In genomic region chrX:53317365-53318069, GRCh38 we compare ENCODE assay signal across 8 cellular contexts. TPM values are rescaled to one million over a fixed set of nuclear protein-coding genes. Genes with fewer than 3 reads are reported as not detected.
DNase-seq lines count a peak whose midpoint lies in the region; ATAC-seq and TF ChIP-seq lines count a peak whose summit lies in the region.

No MANE protein-coding gene starts in this region.

- TF ChIP-seq CTCF in GM10248 (IDR thresholded peaks at IDR 0.05; ENCODE audit: control extremely low read depth, extremely low read depth, low read depth, missing control alignments) (peak; percentile 71), mesothelial cell of epicardium (IDR thresholded peaks at IDR 0.05; ENCODE audit: unreplicated experiment) (peak; percentile 59)

- H3K27me3 Mint-ChIP-seq in mesothelial cell of epicardium (ENCODE audit: low read depth) = peaks cover 33% of the 10 kb centered on the region

- ATAC-seq in HG02571 (IDR thresholded peaks at IDR 0.05; ENCODE audit: unreplicated experiment) (peak; percentile 63), HG02884 (IDR thresholded peaks at IDR 0.05; ENCODE audit: unreplicated experiment) (no peak)

- H3K4me3 ChIP-seq in effector memory CD4-positive, alpha-beta T cell (ENCODE audit: insufficient read depth, low read depth, low read length, poor library complexity, severe bottlenecking) = no peak overlapping the region

- H3K27ac Mint-ChIP-seq in mesothelial cell of epicardium = no peak overlapping the region

- H3K9me3 Mint-ChIP-seq in mesothelial cell of epicardium = no peaks in the 10 kb centered on the region

- H3K4me1 ChIP-seq in effector memory CD4-positive, alpha-beta T cell (ENCODE audit: control insufficient read depth, insufficient read depth, low read length, poor library complexity, severe bottlenecking) = peaks cover 10% of the 10 kb centered on the region

- no peaks in the 10 kb centered on the region for H3K9me3 ChIP-seq in effector memory CD4-positive, alpha-beta T cell (ENCODE audit: control insufficient read depth, low read length)

- H3K27me3 ChIP-seq in effector memory CD4-positive, alpha-beta T cell (replicated peaks; ENCODE audit: control insufficient read depth, insufficient read depth, low read length, poor library complexity, severe bottlenecking) = peaks cover 18% of the 10 kb centered on the region

- H3K36me3 Mint-ChIP-seq in mesothelial cell of epicardium = no peaks in the 10 kb centered on the region

- POLR2A ChIA-PET in GM10248 (lab: Yijun Ruan, JAX) = no interaction called here

- no peak overlapping the region for H3K27ac ChIP-seq in effector memory CD4-positive, alpha-beta T cell (ENCODE audit: insufficient read depth, low read length, poor library complexity, severe bottlenecking)

- DNase-seq in GM10248 (ENCODE audit: extremely low spot score) = peak; percentile 77
- DNase-seq in NCI-H345 treated with DMSO at 0.1 percent for 48 hours (lab: John Stamatoyannopoulos, UW; ENCODE audit: unreplicated experiment) = peak; percentile 9
- DNase-seq in activated CD8-positive, alpha-beta memory T cell treated with anti-CD3 and anti-CD28 coated beads for 48 hours (ENCODE audit: low read depth in 2 of 3, low spot score in 2 of 3) = peak; percentile 30 to 47 (median 41)
- DNase-seq in effector memory CD4-positive, alpha-beta T cell = peak; percentile 34 to 49 (median 47)
- peak; percentile 43 to 79 for DNase-seq in mesothelial cell of epicardium (ENCODE audit: low spot score in 2 of 2, unreplicated experiment in 2 of 2)
- DNase-seq in stimulated activated CD8-positive, alpha-beta memory T cell treated with anti-CD3 and anti-CD28 coated beads, Interleukin-4, amount 100 ng/mL, for 4 hours (ENCODE audit: low read depth in 2 of 2, low spot score in 1 of 2) = peak; percentile 46 to 49

- peak overlapping the region; percentile 36 for H3K4me3 Mint-ChIP-seq in mesothelial cell of epicardium

- CTCF ChIA-PET in GM10248 (lab: Yijun Ruan, JAX) = interaction anchor here (0.8 to 5.3 kb wide), 24 partner anchors 9 to 315 kb away, joined by 3 to 78 read pairs (median 4); partner anchors contain the start of genes HSD17B10, RIBC1 and SMC1A

- H3K36me3 ChIP-seq in effector memory CD4-positive, alpha-beta T cell (ENCODE audit: control insufficient read depth, insufficient read depth, low read length) = no peaks in the 10 kb centered on the region

- H3K4me1 Mint-ChIP-seq in mesothelial cell of epicardium = peaks cover 45% of the 10 kb centered on the region

RNA-seq across cellular contexts. Expression of gene IQSEC2, which starts 36.1 kb away (rescaled TPM):
- 19.8 to 23.0 TPM (median 22.2 TPM) in 3 replicates for total RNA-seq in mesothelial cell of epicardium

Comparison
In these comparisons a context has a peak if more than half of its experiments do, and no peak if none do; other contexts are left out.
1. DNase-seq: peak in every context shown above with its lines; median percentile 77 in GM10248; 61 in mesothelial cell of epicardium; 48 in stimulated activated CD8-positive, alpha-beta memory T cell treated with anti-CD3 and anti-CD28 coated beads, Interleukin-4, amount 100 ng/mL, for 4 hours; 47 in effector memory CD4-positive, alpha-beta T cell; 41 in activated CD8-positive, alpha-beta memory T cell treated with anti-CD3 and anti-CD28 coated beads for 48 hours; 9 in NCI-H345 treated with DMSO at 0.1 percent for 48 hours.